In genomic region chr14:103528512-103529382, GRCh38 we compare ENCODE assay signal across 8 cellular contexts. TPM values are rescaled to one million over a fixed set of nuclear protein-coding genes. Genes with fewer than 3 reads are reported as not detected.
DNase-seq lines count a peak whose midpoint lies in the region; ATAC-seq and TF ChIP-seq lines count a peak whose summit lies in the region.

TSS of gene TRMT61A (plus strand) at chr14:103529196. CDS start at chr14:103529979, 783 bp downstream.

- CTCF ChIA-PET in HEK293 (lab: Yijun Ruan, JAX) = interaction anchor here (0.6 to 2.8 kb wide), 3 partner anchors 10 to 1516 kb away, joined by 3 to 13 read pairs (median 3); no protein-coding TSS in a partner anchor

- peak within 1 kb of the TSS; percentile 89 for H3K27ac ChIP-seq in HEK293 (ENCODE audit: extremely low read depth, low read depth, low read length)
- peak within 1 kb of the TSS; percentile 84 to 87 for H3K27ac ChIP-seq in ascending aorta
- H3K27ac ChIP-seq in right cardiac atrium (ENCODE audit: low read length) = peak within 1 kb of the TSS; percentile 95
- peak within 1 kb of the TSS; percentile 91 for H3K27ac ChIP-seq in rectal smooth muscle tissue (ENCODE audit: low read depth, low read length)
- H3K27ac ChIP-seq in vagina = peak within 1 kb of the TSS; percentile 90

- TF ChIP-seq POLR2A in vagina (IDR thresholded peaks at IDR 0.05) = no peak

- H3K9me3 ChIP-seq in HEK293 (ENCODE audit: control insufficient read depth, insufficient read depth, low read depth, low read length) (no peaks in the 10 kb centered on the region), ascending aorta (no peaks in the 10 kb centered on the region), right cardiac atrium (ENCODE audit: control insufficient read depth, low read length) (no peaks in the 10 kb centered on the region), vagina (no peaks in the 10 kb centered on the region)

- 1% methylated on average over 70 of the region's 71 CpGs for WGBS in right cardiac atrium

- H3K27me3 ChIP-seq in ascending aorta = no peaks in the 10 kb centered on the region
- no peaks in the 10 kb centered on the region for H3K27me3 ChIP-seq in right cardiac atrium (ENCODE audit: control insufficient read depth, insufficient read depth)
- no peaks in the 10 kb centered on the region for H3K27me3 ChIP-seq in rectal smooth muscle tissue (ENCODE audit: control insufficient read depth, insufficient read depth, low read length)
- H3K27me3 ChIP-seq in vagina = no peaks in the 10 kb centered on the region

- ATAC-seq in right cardiac atrium = peak; percentile 82 to 88

- peak; percentile 70 for DNase-seq in DMS 273 treated with DMSO at 0.1 percent for 48 hours (lab: John Stamatoyannopoulos, UW)
- DNase-seq in NCI-H1694 (lab: John Stamatoyannopoulos, UW) = peak; percentile 92
- DNase-seq in T-helper 2 cell = peak; percentile 57 to 86 (median 68)
- peak; percentile 58 to 94 for DNase-seq in ascending aorta (ENCODE audit: low spot score in 2 of 2)
- DNase-seq in right cardiac atrium = peak; percentile 91 to 96 (median 95)
- DNase-seq in vagina (ENCODE audit: extremely low spot score in 2 of 2) = no peak

- peaks cover 0 to 12% of the 10 kb centered on the region in 2 experiments; a peak in 1 of 3 replicates for H3K36me3 ChIP-seq in HEK293 (ENCODE audit: control insufficient read depth in 2 of 2, insufficient read depth in 1 of 2, low read length in 2 of 2)
- no peaks in the 10 kb centered on the region for H3K36me3 ChIP-seq in ascending aorta
- H3K36me3 ChIP-seq in rectal smooth muscle tissue (ENCODE audit: control insufficient read depth, insufficient read depth, low read length) = peaks cover 2% of the 10 kb centered on the region
- no peaks in the 10 kb centered on the region for H3K36me3 ChIP-seq in vagina

- intact Hi-C loops in ascending aorta (cut with DNase I) (no loop called here), right cardiac atrium (cut with DNase I) (no loop called here), vagina (cut with DNase I) (no loop called here)

- peaks cover 19% of the 10 kb centered on the region for H3K4me1 ChIP-seq in HEK293 (ENCODE audit: control insufficient read depth, insufficient read depth, low read length)
- peaks cover 7 to 18% of the 10 kb centered on the region in 2 donors for H3K4me1 ChIP-seq in ascending aorta
- peaks cover 2% of the 10 kb centered on the region for H3K4me1 ChIP-seq in right cardiac atrium (ENCODE audit: control insufficient read depth, insufficient read depth, low read length)
- peaks cover 31% of the 10 kb centered on the region for H3K4me1 ChIP-seq in rectal smooth muscle tissue (ENCODE audit: control insufficient read depth, insufficient read depth, low read length)
- peaks cover 72% of the 10 kb centered on the region for H3K4me1 ChIP-seq in vagina

- peak within 1 kb of the TSS; percentile 47 for H3K9ac ChIP-seq in rectal smooth muscle tissue (ENCODE audit: low read length)

- TF ChIP-seq CTCF in HEK293 (tag by site-specific recombination; IDR thresholded peaks at IDR 0.05) (no peak), ascending aorta (IDR thresholded peaks at IDR 0.05) (no peak), vagina (IDR thresholded peaks at IDR 0.05) (no peak)

- H3K4me3 ChIP-seq in HEK293 (ENCODE audit: low read depth, low read length) (peak within 1 kb of the TSS; percentile 83), ascending aorta (peak within 1 kb of the TSS; percentile 76 to 90), right cardiac atrium (ENCODE audit: low read length) (peak within 1 kb of the TSS; percentile 83), rectal smooth muscle tissue (ENCODE audit: low read length) (peak within 1 kb of the TSS; percentile 89), vagina (peak within 1 kb of the TSS; percentile 67 to 73)

- POLR2A ChIA-PET in HEK293 (lab: Yijun Ruan, JAX) = interaction anchor here (0.6 to 2.2 kb wide), 14 partner anchors 8 to 452 kb away, joined by 3 to 18 read pairs (median 4); partner anchors contain the start of genes BAG5, COA8 and EIF5

TF ChIP-seq in HEK293, 187 proteins besides CTCF, POLR2A, EP300 and RAD21 (continues in another document):
- no peak for TF ChIP-seq ZNF221 (tag by site-specific recombination; IDR thresholded peaks at IDR 0.05; ENCODE audit: borderline replicate concordance)
- no peak for TF ChIP-seq ZNF549 (tag by site-specific recombination; IDR thresholded peaks at IDR 0.05)
- no peak for TF ChIP-seq ZFP41 (tag by site-specific recombination; IDR thresholded peaks at IDR 0.05; ENCODE audit: borderline replicate concordance)
- TF ChIP-seq ZNF624 (tag by site-specific recombination; IDR thresholded peaks at IDR 0.05) = no peak
- peak; percentile 79 for TF ChIP-seq ZNF335 (tag by site-specific recombination; conservative IDR thresholded peaks at IDR 0.05)
- no peak for TF ChIP-seq ZNF658 (tag by site-specific recombination; IDR thresholded peaks at IDR 0.05)
- no peak for TF ChIP-seq ZNF626 (tag by site-specific recombination; IDR thresholded peaks at IDR 0.05)
- TF ChIP-seq ZNF645 (tag by site-specific recombination; IDR thresholded peaks at IDR 0.05) = no peak
- 0 out of 2 replicates have a peak, but pooled peaks have one; percentile 10 for TF ChIP-seq HIC1 (tag by site-specific recombination; IDR thresholded peaks at IDR 0.05)
- TF ChIP-seq ZNF621 (tag by site-specific recombination; IDR thresholded peaks at IDR 0.05) = no peak
- TF ChIP-seq ZNF629 (tag by site-specific recombination; IDR thresholded peaks at IDR 0.05) = peak; percentile 70
- TF ChIP-seq ZNF2 (tag by site-specific recombination; IDR thresholded peaks at IDR 0.05) = 0 out of 2 replicates have a peak, but pooled peaks have one; percentile 40
- no peak for TF ChIP-seq ZNF660 (tag by site-specific recombination; IDR thresholded peaks at IDR 0.05)
- no peak for TF ChIP-seq ZNF23 (tag by site-specific recombination; IDR thresholded peaks at IDR 0.05; ENCODE audit: borderline replicate concordance)
- TF ChIP-seq BCL11A (tag by site-specific recombination; IDR thresholded peaks at IDR 0.05; ENCODE audit: low read depth) = 0 out of 2 replicates have a peak, but pooled peaks have one; percentile 33
- no peak for TF ChIP-seq ZNF426 (tag by site-specific recombination; IDR thresholded peaks at IDR 0.05)
- no peak for TF ChIP-seq ZNF544 (tag by site-specific recombination; IDR thresholded peaks at IDR 0.05)
- TF ChIP-seq ZNF140 (tag by site-specific recombination; IDR thresholded peaks at IDR 0.05) = no peak
- TF ChIP-seq ZNF341 (tag by site-specific recombination; IDR thresholded peaks at IDR 0.05; ENCODE audit: low read depth) = peak; percentile 63
- TF ChIP-seq ZXDB (tag by site-specific recombination; IDR thresholded peaks at IDR 0.05) = no peak; the same call in 1 of the 2 replicates
- TF ChIP-seq ZNF654 (tag by site-specific recombination; IDR thresholded peaks at IDR 0.05; ENCODE audit: low read depth) = no peak
- no peak for TF ChIP-seq ZNF701 (tag by site-specific recombination; IDR thresholded peaks at IDR 0.05)
- no peak for TF ChIP-seq ZNF623 (tag by site-specific recombination; IDR thresholded peaks at IDR 0.05)

RNA-seq across cellular contexts. Expression of gene TRMT61A, which starts in this region (rescaled TPM):
- 31.2 TPM for total RNA-seq in ascending aorta
- total RNA-seq in right cardiac atrium = 1 to 10 TPM; 4.8 to 6.9 (median 6.5) TPM
- 6.2 TPM for polyA plus RNA-seq in right cardiac atrium
- 17.7 TPM for total RNA-seq in vagina

Comparison
In these comparisons a context has a peak if more than half of its experiments do, and no peak if none do; other contexts are left out.
1. DNase-seq: peak in DMS 273 treated with DMSO at 0.1 percent for 48 hours (single experiment), NCI-H1694 (single experiment), T-helper 2 cell (5 of 5), ascending aorta (2 of 2) and right cardiac atrium (3 of 3); none in vagina (0 of 2).
2. Peak in every context shown above with its lines, with median percentiles within 50 percentile points of each other: H3K27ac ChIP-seq and H3K4me3 ChIP-seq.